1 cellular context compared by ENCODE assay signal in genomic region chr11:10604340-10604748, GRCh38.
TF ChIP-seq lines count a peak whose summit lies in the region.

No MANE protein-coding gene starts in this region.

TF ChIP-seq in HepG2, 621 proteins besides CTCF, POLR2A, EP300 and RAD21 (continued from another document):
- TF ChIP-seq ARID5B (CRISPR knock-in tag; IDR thresholded peaks at IDR 0.05) (peak; percentile 84), ELF3 (CRISPR knock-in tag; IDR thresholded peaks at IDR 0.05) (no peak), HES4 (CRISPR knock-in tag; IDR thresholded peaks at IDR 0.05; ENCODE audit: borderline replicate concordance) (no peak), ZNF841 (CRISPR knock-in tag; IDR thresholded peaks at IDR 0.05; ENCODE audit: borderline replicate concordance) (no peak), GRHL1 (CRISPR knock-in tag; conservative IDR thresholded peaks at IDR 0.05) (no peak), ZNF747 (CRISPR knock-in tag; IDR thresholded peaks at IDR 0.05; ENCODE audit: borderline replicate concordance) (no peak), ZNF792 (CRISPR knock-in tag; IDR thresholded peaks at IDR 0.05) (0 out of 2 replicates have a peak, but pooled peaks have one; percentile 33), DPF2 (CRISPR knock-in tag; IDR thresholded peaks at IDR 0.05; ENCODE audit: borderline replicate concordance, low read depth) (0 out of 2 replicates have a peak, but pooled peaks have one; percentile 27), MLX (CRISPR knock-in tag; IDR thresholded peaks at IDR 0.05) (0 out of 2 replicates have a peak, but pooled peaks have one; percentile 15), MYC (CRISPR knock-in tag; IDR thresholded peaks at IDR 0.05; ENCODE audit: borderline replicate concordance) (peak; percentile 65; the same call in 1 of the 2 replicates), ZNF709 (CRISPR knock-in tag; IDR thresholded peaks at IDR 0.05) (no peak), CEBPB (IDR thresholded peaks at IDR 0.05; ENCODE audit: borderline replicate concordance, low read depth, low read length) (peak; percentile 77), ZNF619 (CRISPR knock-in tag; IDR thresholded peaks at IDR 0.05) (no peak), MED1 (CRISPR knock-in tag; IDR thresholded peaks at IDR 0.05) (peak; percentile 53; the same call in 1 of the 2 replicates), PITX1 (CRISPR knock-in tag; IDR thresholded peaks at IDR 0.05) (0 out of 2 replicates have a peak, but pooled peaks have one; percentile 41), IRX3 (CRISPR knock-in tag; IDR thresholded peaks at IDR 0.05; ENCODE audit: borderline replicate concordance, low read depth) (no peak), MBNL3 (CRISPR knock-in tag; conservative IDR thresholded peaks at IDR 0.05) (no peak)
